ENCODE assay signal across 30 cellular contexts in genomic region chr17:61644800-61645774, GRCh38. TPM values are rescaled to one million over a fixed set of nuclear protein-coding genes. Genes with fewer than 3 reads are reported as not detected.
"Had no signal": no experiment of that assay in that cellular context is flagged by ENCODE, and none has a peak within 500 bp of the region (broad histone marks: within the 10 kb centered on the region; RNA-seq: fewer than 3 reads in every experiment).

No MANE protein-coding gene starts in this region.

- H3K4me3 ChIP-seq: coronary artery, heart right ventricle, prostate gland, spleen, thoracic aorta, transverse colon had no signal

- H3K27ac ChIP-seq: coronary artery, heart right ventricle, parathyroid adenoma, prostate gland, spleen, thoracic aorta, transverse colon had no signal

- H3K4me3 Mint-ChIP-seq: naive B cell; nephron; stimulated activated naive B cell treated with anti-CD40 and anti-IgM and Interleukin-4, amounts not matched to agents 10 μg/mL and 1 μg/mL and 100 μg/mL, for 72 hours; stimulated activated naive CD8-positive, alpha-beta T cell treated with anti-CD3 and anti-CD28 coated beads, Interleukin-15, amount 100 ng/mL, for 72 hours had no signal

- H3K36me3 ChIP-seq: heart right ventricle, prostate gland, spleen, thoracic aorta, transverse colon had no signal

- H2AFZ ChIP-seq: parathyroid adenoma had no signal

- H3K4me1 ChIP-seq: heart right ventricle, parathyroid adenoma, prostate gland, spleen, transverse colon had no signal

- H3K27me3 ChIP-seq: heart right ventricle had no signal

- FAIRE-seq: frontal cortex, islet of Langerhans had no signal

- H3K9ac ChIP-seq: parathyroid adenoma had no signal

- H3K36me3 Mint-ChIP-seq: naive B cell had no signal

- H3K9me3 ChIP-seq: prostate gland, transverse colon had no signal

- ATAC-seq: heart right ventricle; sciatic nerve; stimulated activated naive B cell treated with anti-CD40 and anti-IgM and Interleukin-4, amounts not matched to agents 10 μg/mL and 1 μg/mL and 100 μg/mL, for 72 hours; stimulated activated naive CD8-positive, alpha-beta T cell treated with anti-CD3 and anti-CD28 coated beads, Interleukin-15, amount 100 ng/mL, for 72 hours had no signal

- H3K27ac Mint-ChIP-seq: nephron; stimulated activated naive B cell treated with anti-CD40 and anti-IgM and Interleukin-4, amounts not matched to agents 10 μg/mL and 1 μg/mL and 100 μg/mL, for 72 hours; stimulated activated naive CD8-positive, alpha-beta T cell treated with anti-CD3 and anti-CD28 coated beads, Interleukin-15, amount 100 ng/mL, for 72 hours had no signal

- H3K9me3 Mint-ChIP-seq: stimulated activated naive CD8-positive, alpha-beta T cell treated with anti-CD3 and anti-CD28 coated beads, Interleukin-15, amount 100 ng/mL, for 72 hours had no signal

- DNase-seq: effector CD8-positive, alpha-beta T cell; heart right ventricle; hypothalamus; kidney glomerular epithelial cell; mesendoderm; naive B cell; occipital lobe; spleen; stimulated activated CD4-positive, alpha-beta T cell treated with anti-CD3 and anti-CD28 coated beads, Interleukin-15, amount 100 ng/mL, for 24 hours; stimulated activated CD4-positive, alpha-beta T cell treated with anti-CD3 and anti-CD28 coated beads, Interleukin-1b, Interleukin-23, amount 100 ng/mL, for 48 hours; stimulated activated CD4-positive, alpha-beta T cell treated with anti-CD3 and anti-CD28 coated beads, Interleukin-4, amount 100 ng/mL, for 24 hours; stimulated activated naive B cell treated with anti-CD40 and anti-IgM and Interleukin-4, amounts not matched to agents 10 μg/mL and 1 μg/mL and 100 μg/mL, for 72 hours; stimulated activated naive CD8-positive, alpha-beta T cell treated with anti-CD3 and anti-CD28 coated beads, Interleukin-15, amount 100 ng/mL, for 72 hours; transverse colon had no signal

- H3K4me1 Mint-ChIP-seq: naive B cell; nephron; stimulated activated naive B cell treated with anti-CD40 and anti-IgM and Interleukin-4, amounts not matched to agents 10 μg/mL and 1 μg/mL and 100 μg/mL, for 72 hours; stimulated activated naive CD8-positive, alpha-beta T cell treated with anti-CD3 and anti-CD28 coated beads, Interleukin-15, amount 100 ng/mL, for 72 hours had no signal

- H3K79me2 ChIP-seq: parathyroid adenoma had no signal

RNA-seq across cellular contexts. Expression of gene NACA2, which starts 54.1 kb away (rescaled TPM):
- total RNA-seq: dermis microvascular lymphatic vessel endothelial cell, fibroblast of lung, frontal cortex, heart right ventricle, liver, lung microvascular endothelial cell, occipital lobe, renal cortical epithelial cell, sciatic nerve, skeletal muscle tissue, spleen, subcutaneous adipose tissue, thoracic aorta, transverse colon, ureter had no signal
- polyA plus RNA-seq: fibroblast of lung had no signal
